23 cellular contexts compared by ENCODE assay signal in genomic region chr2:221448857-221449390, GRCh38.
"Had no signal": no experiment of that assay in that cellular context is flagged by ENCODE, and none has a peak within 500 bp of the region (broad histone marks: within the 10 kb centered on the region; RNA-seq: fewer than 3 reads in every experiment).

No MANE protein-coding gene starts in this region.

- H3K27ac ChIP-seq: brain microvascular endothelial cell, colonic mucosa, ovary, right lobe of liver, testis, upper lobe of left lung had no signal

- H3K4me3 ChIP-seq: colonic mucosa, ovary, right lobe of liver, testis, upper lobe of left lung had no signal

- H3K27me3 Mint-ChIP-seq: central memory CD8-positive, alpha-beta T cell had no signal

- H3K27me3 ChIP-seq: brain microvascular endothelial cell, colonic mucosa, ovary, right lobe of liver, testis, upper lobe of left lung had no signal

- H3K36me3 Mint-ChIP-seq: stimulated activated effector memory CD8-positive, alpha-beta T cell treated with anti-CD3 and anti-CD28 coated beads, Interleukin-12 subunit alpha, Interleukin-12 subunit beta, amount 100 ng/mL, for 72 hours had no signal

- H3K36me3 ChIP-seq: brain microvascular endothelial cell, colonic mucosa, ovary, right lobe of liver, upper lobe of left lung had no signal

- H3K4me1 Mint-ChIP-seq: central memory CD8-positive, alpha-beta T cell had no signal

- H3K9me3 Mint-ChIP-seq: activated T-cell treated with anti-CD3 and anti-CD28 coated beads, Interleukin-2, amount 50 U/mL, for 72 hours; central memory CD8-positive, alpha-beta T cell; stimulated activated effector memory CD8-positive, alpha-beta T cell treated with anti-CD3 and anti-CD28 coated beads, Interleukin-12 subunit alpha, Interleukin-12 subunit beta, amount 100 ng/mL, for 72 hours; T-helper 2 cell treated with Interferon-gamma antibody and Interleukin-4, amounts not matched to agents 5 μg/mL and 100 μg/mL, for 36 hours had no signal

- ATAC-seq: activated T-cell treated with anti-CD3 and anti-CD28 coated beads, Interleukin-2, amount 50 U/mL, for 72 hours; right lobe of liver; stimulated activated effector memory CD8-positive, alpha-beta T cell treated with anti-CD3 and anti-CD28 coated beads, Interleukin-12 subunit alpha, Interleukin-12 subunit beta, amount 100 ng/mL, for 72 hours had no signal

- DNase-seq: activated CD4-positive, CD25-positive, alpha-beta regulatory T cell treated with anti-CD3 and anti-CD28 coated beads, Interleukin-2, amount 50 U/mL, for 72 hours; activated CD8-positive, alpha-beta memory T cell treated with anti-CD3 and anti-CD28 coated beads for 24 hours; activated CD8-positive, alpha-beta memory T cell treated with anti-CD3 and anti-CD28 coated beads, Interleukin-2, amount 50 U/mL, for 48 hours; activated effector memory CD4-positive, alpha-beta T cell treated with anti-CD3 and anti-CD28 coated beads, Interleukin-2, amount 50 U/mL, for 16 hours; activated naive CD4-positive, alpha-beta T cell treated with anti-CD3 and anti-CD28 coated beads, Interleukin-2, amount 50 U/mL, for 16 hours; activated T-cell treated with anti-CD3 and anti-CD28 coated beads, Interleukin-2, amount 50 U/mL, for 72 hours; aorta; brain microvascular endothelial cell; colonic mucosa; erythroblast; foreskin melanocyte; glutamatergic neuron; hippocampal formation; ovary; right lobe of liver; small intestine; stimulated activated CD4-positive, alpha-beta T cell treated with anti-CD3 and anti-CD28 coated beads, Interleukin-15, amount 100 ng/mL, for 24 hours; stimulated activated CD4-positive, alpha-beta T cell treated with anti-CD3 and anti-CD28 coated beads, Interleukin-2, amount 100 ng/mL, for 48 hours; testis; upper lobe of left lung had no signal

- H3K4me3 Mint-ChIP-seq: activated T-cell treated with anti-CD3 and anti-CD28 coated beads, Interleukin-2, amount 50 U/mL, for 72 hours; central memory CD8-positive, alpha-beta T cell; stimulated activated effector memory CD8-positive, alpha-beta T cell treated with anti-CD3 and anti-CD28 coated beads, Interleukin-12 subunit alpha, Interleukin-12 subunit beta, amount 100 ng/mL, for 72 hours; T-helper 2 cell treated with Interferon-gamma antibody and Interleukin-4, amounts not matched to agents 5 μg/mL and 100 μg/mL, for 36 hours had no signal

- H3K4me1 ChIP-seq: colonic mucosa, right lobe of liver, testis had no signal

- H3K27ac Mint-ChIP-seq: activated T-cell treated with anti-CD3 and anti-CD28 coated beads, Interleukin-2, amount 50 U/mL, for 72 hours; stimulated activated effector memory CD8-positive, alpha-beta T cell treated with anti-CD3 and anti-CD28 coated beads, Interleukin-12 subunit alpha, Interleukin-12 subunit beta, amount 100 ng/mL, for 72 hours; T-helper 2 cell treated with Interferon-gamma antibody and Interleukin-4, amounts not matched to agents 5 μg/mL and 100 μg/mL, for 36 hours had no signal

- H3K9me3 ChIP-seq: colonic mucosa, ovary, right lobe of liver, testis, upper lobe of left lung had no signal
